ENCODE assay signal across 15 cellular contexts in the genomic region with DNA sequence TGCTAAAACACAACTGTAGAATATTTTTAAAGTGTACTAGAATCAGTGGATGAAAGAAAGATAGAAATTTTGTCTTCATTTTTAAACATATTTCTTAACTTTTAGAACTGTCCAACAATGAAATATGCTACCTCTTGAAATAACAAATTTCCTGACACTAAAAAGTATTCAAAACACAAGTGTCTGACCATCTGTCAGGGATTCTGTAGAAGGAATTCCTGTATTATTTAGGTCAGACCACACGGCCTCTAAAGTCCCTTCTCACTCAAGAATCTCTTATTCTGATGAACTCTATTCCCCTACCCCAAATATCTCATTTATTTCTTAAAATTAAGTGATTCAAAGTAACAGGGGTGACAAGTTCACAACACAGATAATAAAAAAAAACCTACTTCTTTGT.
"Had no signal": no experiment of that assay in that cellular context is flagged by ENCODE, and none has a peak within 500 bp of the region (broad histone marks: within the 10 kb centered on the region; RNA-seq: fewer than 3 reads in every experiment).

No MANE protein-coding gene starts in this region.

- H3K27ac Mint-ChIP-seq: activated CD4-positive, alpha-beta T cell treated with anti-CD3 and anti-CD28 coated beads, Interleukin-2, amount 10 ng/mL, durations not matched to agents 7 days and 5 days had no signal

- H3K27me3 ChIP-seq: heart right ventricle, ovary, tibial nerve, vagina had no signal

- H3K9me3 Mint-ChIP-seq: activated CD4-positive, alpha-beta T cell treated with anti-CD3 and anti-CD28 coated beads, Interleukin-2, amount 10 ng/mL, durations not matched to agents 7 days and 5 days; activated naive CD4-positive, alpha-beta T cell treated with anti-CD3 and anti-CD28 coated beads, Interleukin-2, amount 50 U/mL, for 72 hours had no signal

- H3K36me3 ChIP-seq: heart right ventricle, ovary, tibial nerve, vagina had no signal

- H3K27ac ChIP-seq: ovary, tibial nerve, vagina had no signal

- H3K4me3 Mint-ChIP-seq: activated CD4-positive, alpha-beta T cell treated with anti-CD3 and anti-CD28 coated beads, Interleukin-2, amount 10 ng/mL, durations not matched to agents 7 days and 5 days had no signal

- H3K36me3 Mint-ChIP-seq: activated naive CD4-positive, alpha-beta T cell treated with anti-CD3 and anti-CD28 coated beads, Interleukin-2, amount 50 U/mL, for 72 hours had no signal

- H3K4me3 ChIP-seq: ovary, tibial nerve, vagina had no signal

- DNase-seq: activated CD4-positive, alpha-beta T cell treated with anti-CD3 and anti-CD28 coated beads, Interleukin-2, amount 10 ng/mL, durations not matched to agents 7 days and 5 days; activated CD4-positive, CD25-positive, alpha-beta regulatory T cell; activated effector memory CD4-positive, alpha-beta T cell treated with anti-CD3 and anti-CD28 coated beads, Interleukin-2, amount 50 U/mL, for 16 hours; activated T-cell treated with anti-CD3 and anti-CD28 coated beads, Interleukin-2, amount 50 U/mL, for 1 hour; aorta; effector CD4-positive, alpha-beta T cell; heart right ventricle; islet precursor cell; mammary epithelial cell; ovary; stimulated activated CD4-positive, alpha-beta T cell treated with anti-CD3 and anti-CD28 coated beads, Interleukin-4, amount 100 ng/mL, for 4 hours had no signal

- ATAC-seq: activated naive CD4-positive, alpha-beta T cell treated with anti-CD3 and anti-CD28 coated beads, Interleukin-2, amount 50 U/mL, for 72 hours; heart right ventricle; left lobe of liver had no signal

- H3K9me3 ChIP-seq: heart right ventricle, ovary, tibial nerve, vagina had no signal
